Comparison of ENCODE assay signal across 1 cellular context in genomic region chr6:37511910-37512399, GRCh38.
TF ChIP-seq lines count a peak whose summit lies in the region.

No MANE protein-coding gene starts in this region.

TF ChIP-seq in IMR-90, 13 proteins besides CTCF, POLR2A, EP300 and RAD21:
- no peak for TF ChIP-seq MXI1 (IDR thresholded peaks at IDR 0.05; ENCODE audit: borderline replicate concordance, low read depth, low read length)
- TF ChIP-seq, protein P1, sequence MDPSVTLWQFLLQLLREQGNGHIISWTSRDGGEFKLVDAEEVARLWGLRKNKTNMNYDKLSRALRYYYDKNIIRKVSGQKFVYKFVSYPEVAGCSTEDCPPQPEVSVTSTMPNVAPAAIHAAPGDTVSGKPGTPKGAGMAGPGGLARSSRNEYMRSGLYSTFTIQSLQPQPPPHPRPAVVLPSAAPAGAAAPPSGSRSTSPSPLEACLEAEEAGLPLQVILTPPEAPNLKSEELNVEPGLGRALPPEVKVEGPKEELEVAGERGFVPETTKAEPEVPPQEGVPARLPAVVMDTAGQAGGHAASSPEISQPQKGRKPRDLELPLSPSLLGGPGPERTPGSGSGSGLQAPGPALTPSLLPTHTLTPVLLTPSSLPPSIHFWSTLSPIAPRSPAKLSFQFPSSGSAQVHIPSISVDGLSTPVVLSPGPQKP (IDR thresholded peaks at IDR 0.05; ENCODE audit: borderline replicate concordance, low read depth, low read length) = no peak
- TF ChIP-seq RCOR1 (IDR thresholded peaks at IDR 0.05; ENCODE audit: insufficient replicate concordance, low read length) = no peak
- no peak for TF ChIP-seq MAZ (IDR thresholded peaks at IDR 0.05; ENCODE audit: borderline replicate concordance, low read depth, low read length)
- no peak for TF ChIP-seq RFX5 (IDR thresholded peaks at IDR 0.05; ENCODE audit: low read depth, low read length)
- TF ChIP-seq SMC3 (IDR thresholded peaks at IDR 0.05; ENCODE audit: low read depth, low read length) = no peak
- TF ChIP-seq CEBPB (IDR thresholded peaks at IDR 0.05; ENCODE audit: low read depth, low read length) = no peak
- TF ChIP-seq FOS (IDR thresholded peaks at IDR 0.05; ENCODE audit: low read depth, low read length) = no peak
- TF ChIP-seq, protein P2, sequence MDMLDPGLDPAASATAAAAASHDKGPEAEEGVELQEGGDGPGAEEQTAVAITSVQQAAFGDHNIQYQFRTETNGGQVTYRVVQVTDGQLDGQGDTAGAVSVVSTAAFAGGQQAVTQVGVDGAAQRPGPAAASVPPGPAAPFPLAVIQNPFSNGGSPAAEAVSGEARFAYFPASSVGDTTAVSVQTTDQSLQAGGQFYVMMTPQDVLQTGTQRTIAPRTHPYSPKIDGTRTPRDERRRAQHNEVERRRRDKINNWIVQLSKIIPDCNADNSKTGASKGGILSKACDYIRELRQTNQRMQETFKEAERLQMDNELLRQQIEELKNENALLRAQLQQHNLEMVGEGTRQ (IDR thresholded peaks at IDR 0.05; ENCODE audit: low read depth, low read length) = no peak
- no peak for TF ChIP-seq MAFK (IDR thresholded peaks at IDR 0.05; ENCODE audit: low read depth, low read length)
- TF ChIP-seq NFE2L2 (IDR thresholded peaks at IDR 0.05; ENCODE audit: low read depth, low read length) = no peak
- no peak for TF ChIP-seq BHLHE40 (IDR thresholded peaks at IDR 0.05; ENCODE audit: low read depth, low read length)
- TF ChIP-seq CHD1 (IDR thresholded peaks at IDR 0.05; ENCODE audit: low read depth, low read length) = no peak
